8 cellular contexts compared by ENCODE assay signal in genomic region chr3:10992017-10992945, GRCh38. TPM values are rescaled to one million over a fixed set of nuclear protein-coding genes. Genes with fewer than 3 reads are reported as not detected.
DNase-seq lines count a peak whose midpoint lies in the region; ATAC-seq, FAIRE-seq and TF ChIP-seq lines count a peak whose summit lies in the region.

SLC6A1 (plus strand) TSS chr3:10992748; CDS start chr3:11017212, 24,464 bp downstream.

- H3K27me3 Mint-ChIP-seq in CD4-positive, alpha-beta T cell, result peaks cover 72% of the 10 kb centered on the region

- H3K27ac Mint-ChIP-seq in CD4-positive, alpha-beta T cell, result no peak within 1 kb of the TSS

- no peak for FAIRE-seq in pancreas (lab: Jason Lieb, UNC)

- H3K4me3 ChIP-seq in RWPE2 (ENCODE audit: severe bottlenecking) (no peak within 1 kb of the TSS), cardiac muscle cell (peak within 1 kb of the TSS; percentile 29), pancreas (peak within 1 kb of the TSS in 3 of 4 donors; percentile 7 to 30 (median 18))

- no peak for ATAC-seq in CD4-positive, alpha-beta T cell (ENCODE audit: poor library complexity)
- 0 out of 3 replicates have a peak, but pooled peaks have one; percentile 51 for ATAC-seq in RWPE2 (ENCODE audit: low read depth)
- peak; percentile 40 to 85 (median 79) for ATAC-seq in pancreas
- ATAC-seq in HG02852 (IDR thresholded peaks at IDR 0.05; ENCODE audit: unreplicated experiment), result no peak

- no peaks in the 10 kb centered on the region for H3K9me3 Mint-ChIP-seq in CD4-positive, alpha-beta T cell

- CTCF ChIA-PET in CD4-positive, alpha-beta T cell (lab: Charles Lee), result no interaction called here

- 2 to 5% methylated on average over 24 to 64 of the region's 69 CpGs for WGBS in pancreas, 2 donors

- H3K4me1 Mint-ChIP-seq in CD4-positive, alpha-beta T cell (ENCODE audit: low read depth), result no peaks in the 10 kb centered on the region

- H3K27ac ChIP-seq in CD4-positive, alpha-beta T cell (ENCODE audit: low read depth, low read length), result no peak within 1 kb of the TSS
- H3K27ac ChIP-seq in RWPE2 (ENCODE audit: poor library complexity, severe bottlenecking), result no peak within 1 kb of the TSS
- H3K27ac ChIP-seq in cardiac muscle cell, result no peak within 1 kb of the TSS
- no peak within 1 kb of the TSS for H3K27ac ChIP-seq in pancreas

- no peak for DNase-seq in CD4-positive, alpha-beta T cell
- DNase-seq in RWPE2 (ENCODE audit: low spot score) (no peak), cardiac muscle cell (ENCODE audit: low read depth in 1 of 2, low spot score in 1 of 2) (peak; percentile 15 to 32), pancreas (no peak), NCI-H774 (lab: John Stamatoyannopoulos, UW) (no peak), middle frontal gyrus (ENCODE audit: extremely low spot score, low spot score) (no peak), COLO668 (lab: John Stamatoyannopoulos, UW; ENCODE audit: unreplicated experiment) (no peak)

- no peak for TF ChIP-seq CTCF in CD4-positive, alpha-beta T cell (IDR thresholded peaks at IDR 0.05)
- TF ChIP-seq CTCF in RWPE2 (IDR thresholded peaks at IDR 0.05; ENCODE audit: poor library complexity, severe bottlenecking) (no peak), cardiac muscle cell (IDR thresholded peaks at IDR 0.05; ENCODE audit: low read depth, low read length) (peak; percentile 33), pancreas (IDR thresholded peaks at IDR 0.05) (no peak)

- peak within 1 kb of the TSS; percentile 61 for H3K4me3 Mint-ChIP-seq in CD4-positive, alpha-beta T cell

- H3K9me3 ChIP-seq in CD4-positive, alpha-beta T cell (ENCODE audit: control insufficient read depth, low read length), result no peaks in the 10 kb centered on the region
- H3K9me3 ChIP-seq in RWPE2 (ENCODE audit: severe bottlenecking) (no peaks in the 10 kb centered on the region), cardiac muscle cell (ENCODE audit: low read depth) (no peaks in the 10 kb centered on the region), pancreas (no peaks in the 10 kb centered on the region)

- no peaks in the 10 kb centered on the region for H3K4me1 ChIP-seq in RWPE2 (ENCODE audit: insufficient read depth, poor library complexity, severe bottlenecking)
- no peaks in the 10 kb centered on the region for H3K4me1 ChIP-seq in cardiac muscle cell (ENCODE audit: low read depth)
- H3K4me1 ChIP-seq in pancreas, result no peaks in the 10 kb centered on the region

- H3K36me3 ChIP-seq in RWPE2 (ENCODE audit: low read depth) (no peaks in the 10 kb centered on the region), cardiac muscle cell (no peaks in the 10 kb centered on the region), pancreas (no peaks in the 10 kb centered on the region)

- intact Hi-C loops in CD4-positive, alpha-beta T cell (cut with DNase I, micrococcal nuclease), result no loop called here
- intact Hi-C loops in pancreas (cut with DNase I), result no loop called here

- H3K27me3 ChIP-seq in CD4-positive, alpha-beta T cell (ENCODE audit: control insufficient read depth, insufficient read depth, low read length), result peaks cover 53% of the 10 kb centered on the region
- H3K27me3 ChIP-seq in RWPE2 (ENCODE audit: insufficient read depth, poor library complexity, severe bottlenecking) (peaks cover 79% of the 10 kb centered on the region), cardiac muscle cell (peaks cover 68% of the 10 kb centered on the region), pancreas (peaks cover 0 to 8% (median 0%) of the 10 kb centered on the region in 4 donors)

- POLR2A ChIA-PET in CD4-positive, alpha-beta T cell (lab: Charles Lee), result no interaction called here

- no peaks in the 10 kb centered on the region for H3K36me3 Mint-ChIP-seq in CD4-positive, alpha-beta T cell (ENCODE audit: low read depth)

RNA-seq across cellular contexts. Expression of gene SLC6A1, which starts in this region (rescaled TPM):
- not detected for total RNA-seq in CD4-positive, alpha-beta T cell
- not detected in 2 replicates for total RNA-seq in cardiac muscle cell
- not detected in 2 replicates for polyA plus RNA-seq in cardiac muscle cell
- total RNA-seq in pancreas, result under 1 TPM in 5 of 6 donors, not detected in 1; 0.19 to 0.56 (median 0.34) TPM
- polyA plus RNA-seq in pancreas, result 1 to 10 TPM in 1 of 2 donors, under 1 TPM in 1; 0.68 to 1.7 TPM

Comparison
In these comparisons a context has a peak if more than half of its experiments do, and no peak if none do; other contexts are left out.
1. Peak in DNase-seq and H3K4me3 ChIP-seq in cardiac muscle cell; RNA of the gene not detected or under 1 TPM.
2. ATAC-seq: peak in RWPE2 (single experiment) and pancreas (4 of 4); none in CD4-positive, alpha-beta T cell (single experiment) and HG02852 (single experiment).